ENCODE assay signal across 8 cellular contexts in the genomic region with DNA sequence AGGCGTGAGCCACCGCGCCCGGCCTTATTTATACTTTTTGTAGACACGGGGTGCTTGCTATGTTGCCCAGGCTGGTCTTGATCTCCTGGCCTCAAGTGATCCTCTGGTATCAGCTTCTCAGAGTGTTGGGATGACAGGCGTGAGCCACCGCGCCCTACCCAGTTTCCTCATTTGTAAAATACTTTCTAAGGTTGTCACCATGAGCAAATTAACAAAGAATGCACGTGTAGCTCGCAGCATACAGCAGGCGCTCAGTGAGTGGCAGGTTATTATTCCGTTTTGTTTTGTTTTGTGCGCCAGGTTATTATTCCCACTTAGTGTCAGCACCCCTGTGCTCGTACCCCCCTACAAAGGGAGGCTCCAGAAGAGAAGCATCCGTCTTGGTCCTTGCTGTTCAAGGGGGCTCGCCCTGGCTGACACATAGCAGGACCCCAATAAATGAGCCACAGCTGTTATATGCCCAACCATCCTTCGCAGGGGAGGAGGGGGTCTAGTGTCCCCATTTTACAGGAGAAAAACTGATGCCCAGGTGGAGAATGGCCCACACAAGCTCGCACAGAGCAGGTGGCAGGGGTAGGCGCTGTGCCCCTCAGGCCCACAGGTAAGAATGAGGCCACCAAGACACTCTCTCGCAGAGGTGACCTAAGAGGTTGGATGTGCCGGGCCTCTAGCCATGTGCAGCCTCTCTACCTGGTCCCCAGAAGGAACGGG. TPM values are rescaled to one million over a fixed set of nuclear protein-coding genes. Genes with fewer than 3 reads are reported as not detected.
DNase-seq lines count a peak whose midpoint lies in the region; ATAC-seq and TF ChIP-seq lines count a peak whose summit lies in the region.

No MANE protein-coding gene starts in this region.

- H3K9me3 Mint-ChIP-seq in activated T-cell treated with anti-CD3 and anti-CD28 coated beads, Interleukin-2, amount 50 U/mL, for 4 hours, result no peaks in the 10 kb centered on the region
- no peaks in the 10 kb centered on the region for H3K9me3 Mint-ChIP-seq in stimulated activated naive CD8-positive, alpha-beta T cell treated with anti-CD3 and anti-CD28 coated beads, Interleukin-15, amount 100 ng/mL, for 72 hours

- H3K9me2 ChIP-seq in hepatocyte (replicated peaks; ENCODE audit: insufficient read depth), result no peaks in the 10 kb centered on the region

- 75% methylated on average over 19 of the region's 22 CpGs for WGBS in hepatocyte (ENCODE audit: low lambda C conversion rate, missing lambda C conversion rate)

- TF ChIP-seq CTCF in VCaP (conservative IDR thresholded peaks at IDR 0.05) (no peak), hepatocyte (IDR thresholded peaks at IDR 0.05; ENCODE audit: poor library complexity) (no peak)

- H3K27ac Mint-ChIP-seq in stimulated activated naive CD8-positive, alpha-beta T cell treated with anti-CD3 and anti-CD28 coated beads, Interleukin-15, amount 100 ng/mL, for 72 hours, result peak overlapping the region; percentile 92 to 98

- no peaks in the 10 kb centered on the region for H3K36me3 Mint-ChIP-seq in activated T-cell treated with anti-CD3 and anti-CD28 coated beads, Interleukin-2, amount 50 U/mL, for 4 hours (ENCODE audit: insufficient read depth)

- H3K4me2 ChIP-seq in hepatocyte, result peak overlapping the region; percentile 73

- no peaks in the 10 kb centered on the region for H3K36me3 ChIP-seq in hepatocyte (replicated peaks; ENCODE audit: insufficient read depth, low read depth)

- peaks cover 29% of the 10 kb centered on the region for H3K4me1 ChIP-seq in hepatocyte (ENCODE audit: insufficient read depth)

- no peak overlapping the region for H2AFZ ChIP-seq in hepatocyte

- no peak for DNase-seq in activated T-cell treated with anti-CD3 and anti-CD28 coated beads, Interleukin-2, amount 50 U/mL, for 4 hours
- DNase-seq in activated T-cell treated with anti-CD3 and anti-CD28 coated beads for 4 hours, result no peak
- no peak for DNase-seq in hepatocyte (ENCODE audit: low spot score)
- DNase-seq in stimulated activated naive CD8-positive, alpha-beta T cell treated with anti-CD3 and anti-CD28 coated beads, Interleukin-15, amount 100 ng/mL, for 72 hours, result no peak
- no peak for DNase-seq in DMS 273 treated with DMSO at 0.1 percent for 48 hours (lab: John Stamatoyannopoulos, UW)
- no peak for DNase-seq in NCI-H69 (lab: John Stamatoyannopoulos, UW)

- H3K27ac ChIP-seq in VCaP (peak overlapping the region; percentile 91), hepatocyte (peak overlapping the region; percentile 40)

- no peak for ATAC-seq in activated T-cell treated with anti-CD3 and anti-CD28 coated beads, Interleukin-2, amount 50 U/mL, for 4 hours
- peak; percentile 1 for ATAC-seq in stimulated activated naive CD8-positive, alpha-beta T cell treated with anti-CD3 and anti-CD28 coated beads, Interleukin-15, amount 100 ng/mL, for 72 hours
- no peak for ATAC-seq in HG03469 (IDR thresholded peaks at IDR 0.05; ENCODE audit: unreplicated experiment)

- H4K20me1 ChIP-seq in hepatocyte (ENCODE audit: insufficient read depth, poor library complexity, severe bottlenecking), result peaks cover 20% of the 10 kb centered on the region

- H3K9me3 ChIP-seq in hepatocyte (ENCODE audit: low read depth), result no peaks in the 10 kb centered on the region

- H3K27me3 ChIP-seq in hepatocyte, result no peaks in the 10 kb centered on the region

- H3K4me3 ChIP-seq in hepatocyte, result no peak overlapping the region

- H3K4me1 Mint-ChIP-seq in activated T-cell treated with anti-CD3 and anti-CD28 coated beads, Interleukin-2, amount 50 U/mL, for 4 hours (ENCODE audit: low read depth), result peaks cover 39% of the 10 kb centered on the region
- H3K4me1 Mint-ChIP-seq in stimulated activated naive CD8-positive, alpha-beta T cell treated with anti-CD3 and anti-CD28 coated beads, Interleukin-15, amount 100 ng/mL, for 72 hours, result peaks cover 43% of the 10 kb centered on the region

- peaks cover 56% of the 10 kb centered on the region for H3K79me2 ChIP-seq in hepatocyte

- H3K4me3 Mint-ChIP-seq in activated T-cell treated with anti-CD3 and anti-CD28 coated beads, Interleukin-2, amount 50 U/mL, for 4 hours, result peak overlapping the region; percentile 78
- peak overlapping the region; percentile 86 to 90 for H3K4me3 Mint-ChIP-seq in stimulated activated naive CD8-positive, alpha-beta T cell treated with anti-CD3 and anti-CD28 coated beads, Interleukin-15, amount 100 ng/mL, for 72 hours

- no peaks in the 10 kb centered on the region for H3K27me3 Mint-ChIP-seq in activated T-cell treated with anti-CD3 and anti-CD28 coated beads, Interleukin-2, amount 50 U/mL, for 4 hours (ENCODE audit: low read depth)
- H3K27me3 Mint-ChIP-seq in stimulated activated naive CD8-positive, alpha-beta T cell treated with anti-CD3 and anti-CD28 coated beads, Interleukin-15, amount 100 ng/mL, for 72 hours, result no peaks in the 10 kb centered on the region

RNA-seq across cellular contexts. Expression of a gene that starts 0.7 kb away (rescaled TPM):
- 1 to 10 TPM; 1.5 to 3.0 (median 2.1) TPM for total RNA-seq in activated T-cell treated with anti-CD3 and anti-CD28 coated beads, Interleukin-2, amount 50 U/mL, for 4 hours
- 29.3 and 30.7 TPM in 2 replicates for total RNA-seq in hepatocyte
- 20.5 and 21.0 TPM in 2 replicates for polyA plus RNA-seq in hepatocyte

RNA-seq across cellular contexts. Expression of a gene that starts 1.2 kb away (rescaled TPM):
- 100 to 1,000 TPM; 235 to 264 (median 244) TPM for total RNA-seq in activated T-cell treated with anti-CD3 and anti-CD28 coated beads, Interleukin-2, amount 50 U/mL, for 4 hours
- total RNA-seq in hepatocyte, result 110 and 142 TPM in 2 replicates
- polyA plus RNA-seq in hepatocyte, result 188 and 210 TPM in 2 replicates

RNA-seq across cellular contexts. Expression of a gene that starts 34.3 kb away (rescaled TPM):
- 10 to 100 TPM; 18.1 to 19.8 (median 19.0) TPM for total RNA-seq in activated T-cell treated with anti-CD3 and anti-CD28 coated beads, Interleukin-2, amount 50 U/mL, for 4 hours
- total RNA-seq in hepatocyte, result 46.0 and 51.9 TPM in 2 replicates
- polyA plus RNA-seq in hepatocyte, result 5.4 and 7.1 TPM in 2 replicates

RNA-seq across cellular contexts. Expression of a gene that starts 55.0 kb away (rescaled TPM):
- 10 to 100 TPM; 76.2 to 82.7 (median 76.4) TPM for total RNA-seq in activated T-cell treated with anti-CD3 and anti-CD28 coated beads, Interleukin-2, amount 50 U/mL, for 4 hours
- 24.3 and 28.2 TPM in 2 replicates for total RNA-seq in hepatocyte
- 15.5 and 22.5 TPM in 2 replicates for polyA plus RNA-seq in hepatocyte

RNA-seq across cellular contexts. Expression of a gene that starts 55.3 kb away (rescaled TPM):
- 10 to 100 TPM; 20.3 to 22.3 (median 22.1) TPM for total RNA-seq in activated T-cell treated with anti-CD3 and anti-CD28 coated beads, Interleukin-2, amount 50 U/mL, for 4 hours
- 13.8 and 17.7 TPM in 2 replicates for total RNA-seq in hepatocyte
- polyA plus RNA-seq in hepatocyte, result 3.8 TPM in 2 replicates
